ENCODE assay signal across 8 cellular contexts in genomic region chr9:123637596-123637939, GRCh38.
DNase-seq lines count a peak whose midpoint lies in the region; ATAC-seq and TF ChIP-seq lines count a peak whose summit lies in the region.

No MANE protein-coding gene starts in this region.

- H3K4me1 Mint-ChIP-seq in activated T-helper 1 cell treated with anti-CD3 and anti-CD28 coated beads, Interleukin-12 subunit alpha, Interleukin-12 subunit beta, Interleukin-2, Interleukin-4 antibody, amounts not matched to agents 30 ng/mL and 10 ng/mL and 1 ng/mL, durations not matched to agents 14 hours and 24 hours and 36 hours (ENCODE audit: low read depth), result peaks cover 36% of the 10 kb centered on the region
- H3K4me1 Mint-ChIP-seq in type B pancreatic cell (ENCODE audit: unreplicated experiment), result peaks cover 8% of the 10 kb centered on the region

- peaks cover 32% of the 10 kb centered on the region for H3K27me3 Mint-ChIP-seq in activated T-helper 1 cell treated with anti-CD3 and anti-CD28 coated beads, Interleukin-12 subunit alpha, Interleukin-12 subunit beta, Interleukin-2, Interleukin-4 antibody, amounts not matched to agents 30 ng/mL and 10 ng/mL and 1 ng/mL, durations not matched to agents 14 hours and 24 hours and 36 hours (ENCODE audit: insufficient read depth)
- H3K27me3 Mint-ChIP-seq in type B pancreatic cell, result no peaks in the 10 kb centered on the region

- H3K4me3 Mint-ChIP-seq in activated T-helper 1 cell treated with anti-CD3 and anti-CD28 coated beads, Interleukin-12 subunit alpha, Interleukin-12 subunit beta, Interleukin-2, Interleukin-4 antibody, amounts not matched to agents 30 ng/mL and 10 ng/mL and 1 ng/mL, durations not matched to agents 14 hours and 24 hours and 36 hours, result peak overlapping the region; percentile 72
- H3K4me3 Mint-ChIP-seq in type B pancreatic cell, result peak overlapping the region; percentile 2

- H3K4me1 ChIP-seq in left ventricle myocardium inferior (peaks cover 21% of the 10 kb centered on the region), right atrium auricular region (peaks cover 0 to 8% of the 10 kb centered on the region in 2 donors)

- H3K27me3 ChIP-seq in left ventricle myocardium inferior (ENCODE audit: low read depth) (no peaks in the 10 kb centered on the region), right atrium auricular region (no peaks in the 10 kb centered on the region)

- H3K36me3 ChIP-seq in left ventricle myocardium inferior (no peaks in the 10 kb centered on the region), right atrium auricular region (no peaks in the 10 kb centered on the region)

- DNase-seq in left ventricle myocardium inferior, result no peak
- no peak for DNase-seq in right atrium auricular region (ENCODE audit: low spot score)
- DNase-seq in activated T-helper 1 cell treated with anti-CD3 and anti-CD28 coated beads, Interleukin-12 subunit alpha, Interleukin-12 subunit beta, Interleukin-2, Interleukin-4 antibody, amounts not matched to agents 30 ng/mL and 10 ng/mL and 1 ng/mL, durations not matched to agents 14 hours and 24 hours and 36 hours (ENCODE audit: low spot score), result no peak
- DNase-seq in iris pigment epithelial cell (ENCODE audit: low read depth), result peak; percentile 60
- no peak for DNase-seq in type B pancreatic cell (ENCODE audit: extremely low spot score, unreplicated experiment)
- DNase-seq in inferior parietal cortex (ENCODE audit: extremely low spot score), result no peak
- DNase-seq in LoVo (ENCODE audit: low spot score), result no peak

- TF ChIP-seq CTCF in left ventricle myocardium inferior (IDR thresholded peaks at IDR 0.05; ENCODE audit: borderline replicate concordance) (no peak), right atrium auricular region (IDR thresholded peaks at IDR 0.05) (no peak), type B pancreatic cell (conservative IDR thresholded peaks at IDR 0.05) (no peak)

- intact Hi-C loops in left ventricle myocardium inferior (cut with micrococcal nuclease), result no loop called here
- intact Hi-C loops in activated T-helper 1 cell treated with anti-CD3 and anti-CD28 coated beads, Interleukin-12 subunit alpha, Interleukin-12 subunit beta, Interleukin-2, Interleukin-4 antibody, amounts not matched to agents 30 ng/mL and 10 ng/mL and 1 ng/mL, durations not matched to agents 14 hours and 24 hours and 36 hours (cut with micrococcal nuclease), result loop anchor here (5.0 kb wide), 1 partner anchor 290 kb away; no protein-coding TSS in a partner anchor

- no peak overlapping the region for H3K27ac ChIP-seq in left ventricle myocardium inferior (replicated peaks)
- no peak overlapping the region for H3K27ac ChIP-seq in right atrium auricular region

- H3K4me3 ChIP-seq in left ventricle myocardium inferior, result peak overlapping the region; percentile 13
- no peak overlapping the region for H3K4me3 ChIP-seq in right atrium auricular region

- no peaks in the 10 kb centered on the region for H3K9me3 ChIP-seq in left ventricle myocardium inferior (replicated peaks)
- no peaks in the 10 kb centered on the region for H3K9me3 ChIP-seq in right atrium auricular region

- H3K9me3 Mint-ChIP-seq in activated T-helper 1 cell treated with anti-CD3 and anti-CD28 coated beads, Interleukin-12 subunit alpha, Interleukin-12 subunit beta, Interleukin-2, Interleukin-4 antibody, amounts not matched to agents 30 ng/mL and 10 ng/mL and 1 ng/mL, durations not matched to agents 14 hours and 24 hours and 36 hours, result no peaks in the 10 kb centered on the region
- no peaks in the 10 kb centered on the region for H3K9me3 Mint-ChIP-seq in type B pancreatic cell

- no peak for ATAC-seq in HG03342 (IDR thresholded peaks at IDR 0.05; ENCODE audit: unreplicated experiment)

- H3K27ac Mint-ChIP-seq in activated T-helper 1 cell treated with anti-CD3 and anti-CD28 coated beads, Interleukin-12 subunit alpha, Interleukin-12 subunit beta, Interleukin-2, Interleukin-4 antibody, amounts not matched to agents 30 ng/mL and 10 ng/mL and 1 ng/mL, durations not matched to agents 14 hours and 24 hours and 36 hours, result peak overlapping the region; percentile 64
- H3K27ac Mint-ChIP-seq in type B pancreatic cell, result no peak overlapping the region

- peaks cover 1% of the 10 kb centered on the region for H3K36me3 Mint-ChIP-seq in activated T-helper 1 cell treated with anti-CD3 and anti-CD28 coated beads, Interleukin-12 subunit alpha, Interleukin-12 subunit beta, Interleukin-2, Interleukin-4 antibody, amounts not matched to agents 30 ng/mL and 10 ng/mL and 1 ng/mL, durations not matched to agents 14 hours and 24 hours and 36 hours (ENCODE audit: low read depth)
- H3K36me3 Mint-ChIP-seq in type B pancreatic cell, result no peaks in the 10 kb centered on the region
